In genomic region chr6:118853408-118853807, GRCh38 we compare ENCODE assay signal across 35 cellular contexts. TPM values are rescaled to one million over a fixed set of nuclear protein-coding genes. Genes with fewer than 3 reads are reported as not detected.
DNase-seq lines count a peak whose midpoint lies in the region; ATAC-seq, FAIRE-seq and TF ChIP-seq lines count a peak whose summit lies in the region.
"Had no signal": no experiment of that assay in that cellular context is flagged by ENCODE, and none has a peak within 500 bp of the region (broad histone marks: within the 10 kb centered on the region; RNA-seq: fewer than 3 reads in every experiment).

No MANE protein-coding gene starts in this region.

- no peak overlapping the region for H3K18ac ChIP-seq in H9 (ENCODE audit: insufficient read length, low read depth, low read length)

- H4K5ac ChIP-seq in H9 (ENCODE audit: insufficient read length, low read depth, low read length), result no peak overlapping the region

- H3K27me3 Mint-ChIP-seq in WTC11 (ENCODE audit: low read depth), result no peaks in the 10 kb centered on the region
- no peaks in the 10 kb centered on the region for H3K27me3 Mint-ChIP-seq in H9 (ENCODE audit: low read depth)
- H3K27me3 Mint-ChIP-seq: B cell; CD4-positive, alpha-beta memory T cell; CD4-positive, alpha-beta T cell; CD4-positive, CD25-positive, alpha-beta regulatory T cell; CD8-positive, alpha-beta memory T cell had no signal

- TF ChIP-seq RAD21 in HepG2 (CRISPR knock-in tag; IDR thresholded peaks at IDR 0.05) (no peak), K562 (CRISPR knock-in tag; conservative IDR thresholded peaks at IDR 0.05 in 1 of 2, IDR thresholded peaks at IDR 0.05 in 1 of 2) (no peak)

- CTCF ChIA-PET in HepG2 (lab: Yijun Ruan, JAX; ENCODE audit: low intra/inter-chr PET ratio, low total read pairs), result no interaction called here
- CTCF ChIA-PET in HEK293 (lab: Yijun Ruan, JAX), result interaction anchor here (0.7 to 1.0 kb wide), 3 partner anchors 8 to 665 kb away, joined by 3 read pairs; no protein-coding TSS in a partner anchor
- CTCF ChIA-PET in WTC11 (lab: Charles Lee), result no interaction called here
- CTCF ChIA-PET in K562 (lab: Yijun Ruan, JAX; ENCODE audit: low intra/inter-chr PET ratio), result no interaction called here

- peaks cover 7% of the 10 kb centered on the region; the same call in 1 of the 2 replicates for H3K4me1 Mint-ChIP-seq in WTC11
- peaks cover 0 to 6% of the 10 kb centered on the region in 2 experiments; a peak in 1 of 4 replicates for H3K4me1 Mint-ChIP-seq in H9

- H3K27me3 ChIP-seq in HepG2 (ENCODE audit: control insufficient read depth in 1 of 2, insufficient read depth in 2 of 2, low read length in 2 of 2) (no peaks in the 10 kb centered on the region), right lobe of liver (no peaks in the 10 kb centered on the region), K562 (ENCODE audit: control insufficient read depth in 2 of 2, insufficient read depth in 2 of 2, low read length in 2 of 2) (no peaks in the 10 kb centered on the region), H9 (ENCODE audit: insufficient read depth, low read length) (no peaks in the 10 kb centered on the region)
- H3K27me3 ChIP-seq: BE2C; BLaER1; BLaER1 treated with 17β-estradiol and CSF1 and Interleukin-3, amounts not matched to agents 10 nM and 100 nM had no signal

- no peak overlapping the region for H2BK20ac ChIP-seq in H9 (ENCODE audit: low read depth, low read length, poor library complexity, severe bottlenecking)

- H4K20me1 ChIP-seq in HepG2 (ENCODE audit: insufficient read depth, low read length), result no peaks in the 10 kb centered on the region
- H4K20me1 ChIP-seq in K562 (replicated peaks; ENCODE audit: control insufficient read depth, insufficient read depth, low read length), result no peaks in the 10 kb centered on the region
- no peaks in the 10 kb centered on the region for H4K20me1 ChIP-seq in H9 (ENCODE audit: control insufficient read depth, insufficient read depth, insufficient read length)
- H4K20me1 ChIP-seq: BLaER1 had no signal

- no peak for FAIRE-seq in HepG2 (lab: Jason Lieb, UNC)
- FAIRE-seq in K562 (lab: Jason Lieb, UNC), result no peak
- FAIRE-seq: A204.1, A549 had no signal

- H3K9me3 Mint-ChIP-seq in WTC11 (no peaks in the 10 kb centered on the region), H9 (no peaks in the 10 kb centered on the region)
- H3K9me3 Mint-ChIP-seq: CD14-positive monocyte; CD4-positive, alpha-beta T cell; CD4-positive, CD25-positive, alpha-beta regulatory T cell; CD8-positive, alpha-beta memory T cell; CD8-positive, alpha-beta T cell had no signal

- no peak overlapping the region for H3K4me2 ChIP-seq in HepG2 (ENCODE audit: low read depth, low read length)
- no peak overlapping the region for H3K4me2 ChIP-seq in K562 (ENCODE audit: insufficient read depth, low read length)
- H3K4me2 ChIP-seq in H9 (ENCODE audit: insufficient read depth, insufficient read length, low read length), result no peak overlapping the region
- H3K4me2 ChIP-seq: A549; BLaER1; BLaER1 treated with 17β-estradiol and CSF1 and Interleukin-3, amounts not matched to agents 10 nM and 100 nM had no signal

- H3K4me3 Mint-ChIP-seq in WTC11 (no peak overlapping the region), H9 (no peak overlapping the region)
- H3K4me3 Mint-ChIP-seq: B cell; CD14-positive monocyte; CD4-positive, alpha-beta memory T cell; CD4-positive, alpha-beta T cell; CD4-positive, CD25-positive, alpha-beta regulatory T cell; CD8-positive, alpha-beta memory T cell; CD8-positive, alpha-beta T cell had no signal

- H3K27ac Mint-ChIP-seq in WTC11 (no peak overlapping the region), H9 (no peak overlapping the region)
- H3K27ac Mint-ChIP-seq: B cell; CD14-positive monocyte; CD4-positive, alpha-beta memory T cell; CD4-positive, alpha-beta T cell; CD4-positive, CD25-positive, alpha-beta regulatory T cell; CD8-positive, alpha-beta T cell had no signal

- no peaks in the 10 kb centered on the region for H3K23me2 ChIP-seq in H9 (ENCODE audit: insufficient read length, low read depth, low read length, poor library complexity, severe bottlenecking)

- H3K79me1 ChIP-seq in H9 (ENCODE audit: insufficient read depth, low read depth, low read length, poor library complexity, severe bottlenecking), result no peaks in the 10 kb centered on the region

- TF ChIP-seq EP300 in HepG2 (IDR thresholded peaks at IDR 0.05; ENCODE audit: low read depth in 2 of 2, low read length in 2 of 2), result no peak
- no peak for TF ChIP-seq EP300 in HepG2 (CRISPR knock-in tag; IDR thresholded peaks at IDR 0.05; ENCODE audit: borderline replicate concordance)
- no peak for TF ChIP-seq EP300 in K562 (IDR thresholded peaks at IDR 0.05; ENCODE audit: low read length)

- no peak for ATAC-seq in HepG2
- no peak for ATAC-seq in right lobe of liver
- ATAC-seq in WTC11, result no peak
- ATAC-seq in K562, result no peak
- no peak for ATAC-seq in GM18868 (IDR thresholded peaks at IDR 0.05; ENCODE audit: unreplicated experiment)
- ATAC-seq: A549; CD8-positive, alpha-beta T cell had no signal

- no peak overlapping the region for H2BK120ac ChIP-seq in H9 (ENCODE audit: low read depth, low read length, poor library complexity, severe bottlenecking)

- no peak overlapping the region for H2BK15ac ChIP-seq in H9 (ENCODE audit: low read depth, low read length)

- no peak overlapping the region for H3K56ac ChIP-seq in H9 (ENCODE audit: insufficient read length, low read depth, low read length)

- BruUV-seq in HepG2 (replicated peaks; lab: Mats Ljungman, UMichigan) (no TSS peak), K562 (replicated peaks; lab: Mats Ljungman, UMichigan) (no TSS peak)

- POLR2A ChIA-PET in HepG2 (lab: Yijun Ruan, JAX), result no interaction called here
- POLR2A ChIA-PET in HEK293 (lab: Yijun Ruan, JAX), result no interaction called here
- POLR2A ChIA-PET in WTC11 (lab: Charles Lee), result no interaction called here
- POLR2A ChIA-PET in K562 (lab: Yijun Ruan, JAX), result interaction anchor here (0.9 to 1.3 kb wide), 3 partner anchors 8 to 23 kb away, joined by 3 to 4 read pairs (median 3); no protein-coding TSS in a partner anchor

- H2AFZ ChIP-seq in HepG2 (ENCODE audit: low read length) (no peak overlapping the region), K562 (ENCODE audit: low read depth, low read length) (no peak overlapping the region), H9 (ENCODE audit: low read length) (no peak overlapping the region)

- H3K36me3 Mint-ChIP-seq in WTC11, result no peaks in the 10 kb centered on the region
- no peaks in the 10 kb centered on the region for H3K36me3 Mint-ChIP-seq in H9 (ENCODE audit: insufficient read depth in 1 of 3, low read depth in 3 of 3)

- in situ Hi-C loops in HepG2 (cut with HindIII; ENCODE audit: extremely low pct_ligation_motif_present, low pct_unique_long_range_greater_than_20kb), result no loop called here
- in situ Hi-C loops in K562 (cut with MboI), result no loop called here

- TF ChIP-seq POLR2A in HepG2 (IDR thresholded peaks at IDR 0.05; ENCODE audit: insufficient read depth in 1 of 2, low read depth in 2 of 2, low read length in 2 of 2) (no peak), right lobe of liver (IDR thresholded peaks at IDR 0.05) (no peak), K562 (conservative IDR thresholded peaks at IDR 0.05) (no peak)

- H2BK5ac ChIP-seq in H9 (ENCODE audit: insufficient read length, low read length), result no peak overlapping the region

- H3K14ac ChIP-seq in H9 (ENCODE audit: insufficient read depth, low read length), result no peak overlapping the region

- no peak overlapping the region for H4K8ac ChIP-seq in H9 (replicated peaks; ENCODE audit: insufficient read length, low read depth, low read length)

- H3K36me3 ChIP-seq in HepG2 (replicated peaks in 1 of 2; ENCODE audit: control insufficient read depth in 1 of 2, insufficient read depth in 2 of 2, low read length in 2 of 2) (no peaks in the 10 kb centered on the region), right lobe of liver (no peaks in the 10 kb centered on the region), HEK293 (ENCODE audit: control insufficient read depth in 2 of 2, insufficient read depth in 1 of 2, low read length in 2 of 2) (peaks cover 0 to 3% of the 10 kb centered on the region in 2 experiments; a peak in 1 of 3 replicates), K562 (ENCODE audit: control insufficient read depth, insufficient read depth, low read length) (peaks cover 3% of the 10 kb centered on the region; the same call in 2 of the 3 replicates)
- H3K36me3 ChIP-seq: BE2C had no signal

- WGBS in HepG2 (ENCODE audit: low lambda C conversion rate), result 95% methylated on average over 5 of the region's 5 CpGs
- WGBS in right lobe of liver (ENCODE audit: insufficient coverage, low coverage, low lambda C conversion rate, missing lambda C conversion rate), result 91% methylated on average over 5 of the region's 5 CpGs
- WGBS in K562 (ENCODE audit: insufficient coverage, low coverage, missing lambda C conversion rate), result 80% methylated on average over 5 of the region's 5 CpGs
- WGBS in H9 (ENCODE audit: extremely low coverage, insufficient read length, low lambda C conversion rate), result no CpG with 5 or more reads among the region's 5 CpGs

- H2AK5ac ChIP-seq in H9 (ENCODE audit: insufficient read length, low read length), result no peak overlapping the region

- no peak overlapping the region for H2BK12ac ChIP-seq in H9 (ENCODE audit: insufficient read length, low read depth, low read length)

- no peaks in the 10 kb centered on the region for H3K9me3 ChIP-seq in HepG2 (ENCODE audit: low read length)
- H3K9me3 ChIP-seq in right lobe of liver, result no peaks in the 10 kb centered on the region
- no peaks in the 10 kb centered on the region for H3K9me3 ChIP-seq in HEK293 (ENCODE audit: control insufficient read depth, insufficient read depth, low read depth, low read length)
- no peaks in the 10 kb centered on the region for H3K9me3 ChIP-seq in K562 (replicated peaks; ENCODE audit: control insufficient read depth, insufficient read depth, low read depth, low read length)
- H3K9me3 ChIP-seq in H9 (ENCODE audit: control insufficient read depth, low read depth, low read length), result no peaks in the 10 kb centered on the region
- H3K9me3 ChIP-seq: A549; BE2C; BLaER1; BLaER1 treated with 17β-estradiol and CSF1 and Interleukin-3, amounts not matched to agents 10 nM and 100 nM; Caco-2 had no signal

- H3K23ac ChIP-seq in H9 (ENCODE audit: insufficient read length, low read depth, low read length), result no peak overlapping the region

- DNase-seq in HepG2 (ENCODE audit: low spot score) (no peak), right lobe of liver (no peak), WTC11 (ENCODE audit: low spot score) (no peak), K562 (ENCODE audit: extremely low read depth in 1 of 4, low spot score in 3 of 4) (no peak), COR-L47 (lab: John Stamatoyannopoulos, UW) (no peak), H9 (no peak)
- DNase-seq: 8988T; ACHN; AML-193; BE2C; C1 segment of cervical spinal cord; Caco-2; Calu3; CD4-positive, alpha-beta memory T cell; CD4-positive, alpha-beta T cell; CD4-positive, CD25-positive, alpha-beta regulatory T cell; CD8-positive, alpha-beta memory T cell; CD8-positive, alpha-beta T cell; DMS 273 treated with DMSO at 0.1 percent for 48 hours; DMS153; DMS53; DMS79; DMS79 treated with DMSO at 0.1 percent for 48 hours; DND-41; EL had no signal

- no peak overlapping the region for H3T11ph ChIP-seq in H9 (ENCODE audit: low read length)

- intact Hi-C loops in HepG2 (cut with micrococcal nuclease; ENCODE audit: unreplicated experiment), result no loop called here
- intact Hi-C loops in right lobe of liver (cut with DNase I), result no loop called here
- intact Hi-C loops in K562 (cut with micrococcal nuclease), result no loop called here

- TF ChIP-seq CTCF in HepG2 (CRISPR knock-in tag; IDR thresholded peaks at IDR 0.05) (no peak), right lobe of liver (IDR thresholded peaks at IDR 0.05) (no peak), HEK293 (tag by site-specific recombination; IDR thresholded peaks at IDR 0.05) (no peak), WTC11 (IDR thresholded peaks at IDR 0.05) (no peak), K562 (IDR thresholded peaks at IDR 0.05 in 2 of 3, conservative IDR thresholded peaks at IDR 0.05 in 1 of 3; ENCODE audit: insufficient read depth in 2 of 3, low read depth in 1 of 3, low read length in 3 of 3) (no peak), H9 (conservative IDR thresholded peaks at IDR 0.05) (no peak)

- H3K4me1 ChIP-seq in HepG2 (ENCODE audit: insufficient read depth, low read length) (no peaks in the 10 kb centered on the region), right lobe of liver (no peaks in the 10 kb centered on the region), HEK293 (ENCODE audit: control insufficient read depth, insufficient read depth, low read length) (no peaks in the 10 kb centered on the region), K562 (replicated peaks in 1 of 2; ENCODE audit: control insufficient read depth in 2 of 2, insufficient read depth in 2 of 2, low read length in 2 of 2) (no peaks in the 10 kb centered on the region), H9 (ENCODE audit: insufficient read depth, low read length) (no peaks in the 10 kb centered on the region)
- H3K4me1 ChIP-seq: A549; BE2C; BLaER1; BLaER1 treated with 17β-estradiol and CSF1 and Interleukin-3, amounts not matched to agents 10 nM and 100 nM had no signal

- H3K4me3 ChIP-seq in HepG2 (replicated peaks in 1 of 3; ENCODE audit: insufficient read depth in 1 of 3, low read depth in 2 of 3, low read length in 3 of 3) (no peak overlapping the region), right lobe of liver (no peak overlapping the region), HEK293 (ENCODE audit: low read depth, low read length) (no peak overlapping the region), K562 (no peak overlapping the region)
- H3K4me3 ChIP-seq: A549; BLaER1; BLaER1 treated with 17β-estradiol and CSF1 and Interleukin-3, amounts not matched to agents 10 nM and 100 nM had no signal

- H3K9me1 ChIP-seq in K562 (ENCODE audit: control insufficient read depth, insufficient read depth, low read length), result no peaks in the 10 kb centered on the region

- H4K91ac ChIP-seq in H9 (ENCODE audit: insufficient read length, low read depth, low read length), result no peak overlapping the region

- H3K27ac ChIP-seq in HepG2 (ENCODE audit: extremely low read length, insufficient read depth, low read length) (no peak overlapping the region), right lobe of liver (no peak overlapping the region), HEK293 (ENCODE audit: extremely low read depth, low read depth, low read length) (no peak overlapping the region), K562 (ENCODE audit: extremely low read depth, low read depth, low read length) (no peak overlapping the region), H9 (ENCODE audit: insufficient read length, low read depth, low read length) (no peak overlapping the region)
- H3K27ac ChIP-seq: 22Rv1; A549; BLaER1; BLaER1 treated with 17β-estradiol and CSF1 and Interleukin-3, amounts not matched to agents 10 nM and 100 nM; C4-2B had no signal

- H3K9ac ChIP-seq in HepG2 (ENCODE audit: insufficient read depth, low read depth, low read length), result no peak overlapping the region
- H3K9ac ChIP-seq in K562 (ENCODE audit: insufficient read depth in 1 of 2, low read depth in 2 of 2, low read length in 2 of 2), result no peak overlapping the region
- H3K9ac ChIP-seq in H9 (ENCODE audit: extremely low read depth, insufficient read length, low read length), result no peak overlapping the region
- H3K9ac ChIP-seq: BLaER1; BLaER1 treated with 17β-estradiol and CSF1 and Interleukin-3, amounts not matched to agents 10 nM and 100 nM had no signal

- H3K79me2 ChIP-seq in HepG2 (ENCODE audit: insufficient read depth, low read length), result no peaks in the 10 kb centered on the region
- no peaks in the 10 kb centered on the region for H3K79me2 ChIP-seq in K562 (ENCODE audit: control insufficient read depth, insufficient read depth, low read length)
- H3K79me2 ChIP-seq in H9 (ENCODE audit: insufficient read depth, low read length), result no peaks in the 10 kb centered on the region

- H3K4ac ChIP-seq in H9 (ENCODE audit: low read depth, low read length), result no peak overlapping the region

RNA-seq across cellular contexts. Expression of gene ASF1A, which starts 40.5 kb away (rescaled TPM):
- total RNA-seq in HepG2 (2016; rRNA removed; fragmentation: Illumina TruSeq; extraction: Trizol) (49.9 and 85.2 TPM in 2 replicates), right lobe of liver (10 to 100 TPM in 2 of 6 experiments, 1 to 10 TPM in 4; 5.8 to 15.3 (median 8.3) TPM), WTC11 (2021) (30.9 to 36.7 TPM (median 32.0 TPM) in 3 replicates), K562 (2014; rRNA removed) (31.8 and 34.6 TPM in 2 replicates), K562 (2014; rRNA removed; fragmentation: Illumina TruSeq; extraction: Trizol) (45.3 and 49.5 TPM in 2 replicates), K562 (2015; rRNA removed; fragmentation: Illumina TruSeq; extraction: Trizol) (28.8 and 31.5 TPM in 2 replicates), K562 (2021) (42.4 and 49.4 TPM in 2 replicates), H9 (2021) (34.4 and 36.5 TPM in 2 replicates)
- total RNA-seq in HepG2 (2016; cell fraction: cytosol; rRNA removed; fragmentation: Illumina TruSeq; extraction: Trizol; ENCODE audit: low read depth), result 17.0 and 17.9 TPM in 2 replicates
- 54.7 and 88.6 TPM in 2 replicates for total RNA-seq in HepG2 (2016; cell fraction: insoluble cytoplasmic fraction; rRNA removed; fragmentation: Illumina TruSeq; extraction: Trizol)
- 30.4 and 36.4 TPM in 2 replicates for total RNA-seq in HepG2 (2016; cell fraction: membrane; rRNA removed; fragmentation: Illumina TruSeq; extraction: Trizol)
- total RNA-seq in HepG2 (2016; cell fraction: nucleus; rRNA removed; fragmentation: Illumina TruSeq; extraction: Trizol), result 29.6 and 32.2 TPM in 2 replicates
- polyA plus RNA-seq in HepG2 (2011; rRNA removed) (10.3 and 14.5 TPM in 2 replicates), K562 (2011; rRNA removed) (26.8 and 37.0 TPM in 2 replicates), K562 (2014; fragmentation: Illumina TruSeq; extraction: Trizol) (35.0 and 36.2 TPM in 2 replicates), K562 (2014; fragmentation: Nextera tagmentation; extraction: Ambion mirVana) (10 to 100 TPM; 32.1 to 34.8 TPM), K562 (2014; rRNA removed) (33.2 and 34.5 TPM in 2 replicates)
- polyA plus RNA-seq in HepG2 (2011; cell fraction: cytosol; rRNA removed), result 7.0 and 7.5 TPM in 2 replicates
- polyA plus RNA-seq in HepG2 (2011; cell fraction: nucleus; rRNA removed), result 4.1 and 5.1 TPM in 2 replicates
- polyA plus RNA-seq in HepG2 (2012), result 19.9 and 21.0 TPM in 2 replicates
- polyA plus RNA-seq in HepG2 (2016; cell fraction: cytosol; fragmentation: Illumina TruSeq; extraction: Trizol; ENCODE audit: low read depth), result 7.8 and 9.6 TPM in 2 replicates
- 78.3 and 79.2 TPM in 2 replicates for polyA plus RNA-seq in HepG2 (2016; cell fraction: insoluble cytoplasmic fraction; fragmentation: Illumina TruSeq; extraction: Trizol; ENCODE audit: low read depth)
- 15.4 and 16.4 TPM in 2 replicates for polyA plus RNA-seq in HepG2 (2016; cell fraction: membrane; fragmentation: Illumina TruSeq; extraction: Trizol; ENCODE audit: low read depth)
- polyA plus RNA-seq in HepG2 (2016; cell fraction: nucleus; fragmentation: Illumina TruSeq; extraction: Trizol; ENCODE audit: insufficient read depth, low read depth), result 33.6 and 34.4 TPM in 2 replicates
- 7.9 and 11.6 TPM in 2 replicates for polyA minus RNA-seq in HepG2 (2011; rRNA and poly(A)+ RNA removed; ENCODE audit: low replicate concordance)
- 10.0 and 11.0 TPM in 2 replicates for polyA minus RNA-seq in HepG2 (2011; cell fraction: cytosol; rRNA and poly(A)+ RNA removed)
- 17.8 and 22.7 TPM in 2 replicates for polyA minus RNA-seq in HepG2 (2011; cell fraction: nucleus; rRNA and poly(A)+ RNA removed)
- 12.1 and 19.2 TPM in 2 replicates for total RNA-seq in K562 (2011; cell fraction: chromatin; rRNA removed; ENCODE audit: low replicate concordance)
- 6.8 and 7.5 TPM in 2 replicates for total RNA-seq in K562 (2011; cell fraction: nucleolus; rRNA removed)
- total RNA-seq in K562 (2011; cell fraction: nucleoplasm; rRNA removed), result 8.8 and 12.4 TPM in 2 replicates
- 9.0 and 9.9 TPM in 2 replicates for polyA plus RNA-seq in K562 (2011; cell fraction: cytosol; rRNA removed)
- polyA plus RNA-seq in K562 (2011; cell fraction: nucleus; rRNA removed), result 7.4 and 10.5 TPM in 2 replicates
- 24.5 and 25.5 TPM in 2 replicates for polyA plus RNA-seq in K562 (2012)
- 23.1 and 25.9 TPM in 2 replicates for polyA minus RNA-seq in K562 (2011; rRNA and poly(A)+ RNA removed)
- polyA minus RNA-seq in K562 (2011; cell fraction: cytosol; rRNA and poly(A)+ RNA removed), result 7.7 and 13.6 TPM in 2 replicates
- polyA minus RNA-seq in K562 (2011; cell fraction: nucleus; rRNA and poly(A)+ RNA removed), result 13.7 and 21.2 TPM in 2 replicates

Comparison
In these comparisons a context has a peak if more than half of its experiments do, and no peak if none do; other contexts are left out.
1. Of the 241 proteins assayed by ChIP-seq in both HepG2 and K562: peak only in HepG2: none; only in K562: none; in both: ZNF121; in neither: 240.